In the genomic region with DNA sequence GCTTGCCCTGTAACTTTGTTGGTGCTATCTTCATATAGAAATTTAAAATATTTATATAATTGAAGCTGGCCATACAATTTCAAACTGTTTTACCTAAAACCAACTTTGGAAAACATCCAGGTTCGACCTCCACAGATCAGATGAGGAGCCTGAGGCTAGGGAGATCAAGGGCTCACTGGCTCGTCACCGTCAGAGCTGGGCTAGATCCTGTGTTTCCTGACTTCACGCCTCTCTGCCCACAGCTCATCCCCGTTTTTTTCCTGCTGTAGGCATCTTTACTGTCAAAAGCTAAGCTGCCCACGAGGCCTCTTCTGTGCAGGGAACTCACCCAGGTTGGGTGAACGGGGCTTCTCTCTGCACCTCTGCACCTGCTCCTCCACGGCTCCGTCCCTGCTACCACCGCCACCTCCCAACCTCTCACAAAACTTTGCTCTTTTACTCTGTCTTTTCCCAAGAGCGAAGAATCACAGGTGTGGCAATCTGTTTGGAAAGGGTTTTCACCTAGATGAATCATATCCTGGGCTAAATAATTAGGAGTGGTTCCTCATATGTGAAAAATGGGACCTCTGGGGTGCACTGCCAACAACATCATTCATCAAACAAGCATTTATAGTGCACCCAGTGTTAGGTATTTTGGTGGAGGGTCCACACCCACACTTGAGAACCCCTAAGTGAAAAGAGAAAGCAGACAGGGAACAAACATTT, we compare ENCODE assay signal across 32 cellular contexts. TPM values are rescaled to one million over a fixed set of nuclear protein-coding genes. Genes with fewer than 3 reads are reported as not detected.
DNase-seq lines count a peak whose midpoint lies in the region; FAIRE-seq and TF ChIP-seq lines count a peak whose summit lies in the region.
"Had no signal": no experiment of that assay in that cellular context is flagged by ENCODE, and none has a peak within 500 bp of the region (broad histone marks: within the 10 kb centered on the region; RNA-seq: fewer than 3 reads in every experiment).

No MANE protein-coding gene starts in this region.

- DNase-seq in cardiac septum (ENCODE audit: low spot score) (peak; percentile 14), left ventricle myocardium inferior (no peak), bronchial epithelial cell (ENCODE audit: low read depth) (peak; percentile 90), kidney glomerular epithelial cell (lab: John Stamatoyannopoulos, UW) (peak; percentile 9), NCI-H2081 (lab: John Stamatoyannopoulos, UW) (no peak), NAMALWA (ENCODE audit: low spot score) (no peak), HFFc6 (no peak)
- DNase-seq in T-helper 2 cell treated with Interferon-gamma antibody and Interleukin-4, amounts not matched to agents 5 μg/mL and 100 μg/mL, for 36 hours (ENCODE audit: low spot score) = no peak
- DNase-seq: activated CD4-positive, alpha-beta T cell treated with anti-CD3 and anti-CD28 coated beads, Interleukin-2, amount 50 U/mL, for 48 hours; activated T-cell treated with anti-CD3 and anti-CD28 coated beads, Interleukin-2, amount 50 U/mL, for 72 hours; CD8-positive, alpha-beta T cell; left cardiac atrium; naive B cell; NCI-H1436; NCI-H446 treated with DMSO at 0.1 percent for 48 hours; NCI-H82; stimulated activated CD4-positive, alpha-beta T cell treated with anti-CD3 and anti-CD28 coated beads, Interleukin-12 subunit alpha, Interleukin-12 subunit beta, amount 100 ng/mL, for 4 hours; stimulated activated CD4-positive, alpha-beta T cell treated with anti-CD3 and anti-CD28 coated beads, Interleukin-2, amount 100 ng/mL, for 48 hours; stimulated activated naive CD8-positive, alpha-beta T cell treated with anti-CD3 and anti-CD28 coated beads, Interleukin-15, amount 100 ng/mL, for 72 hours had no signal

- H3K36me3 ChIP-seq in left ventricle myocardium inferior (no peaks in the 10 kb centered on the region), bronchial epithelial cell (ENCODE audit: control insufficient read depth, insufficient read depth, low read length) (no peaks in the 10 kb centered on the region)
- H3K36me3 ChIP-seq: prostate gland, thoracic aorta had no signal

- H3K4me1 Mint-ChIP-seq in T-helper 2 cell treated with Interferon-gamma antibody and Interleukin-4, amounts not matched to agents 5 μg/mL and 100 μg/mL, for 36 hours (ENCODE audit: low read depth) = no peaks in the 10 kb centered on the region
- peaks cover 6% of the 10 kb centered on the region; the same call in 1 of the 2 replicates for H3K4me1 Mint-ChIP-seq in HFFc6 (ENCODE audit: low read depth)
- H3K4me1 Mint-ChIP-seq: central memory CD8-positive, alpha-beta T cell; stimulated activated naive CD8-positive, alpha-beta T cell treated with anti-CD3 and anti-CD28 coated beads, Interleukin-15, amount 100 ng/mL, for 72 hours had no signal

- H3K9me3 Mint-ChIP-seq in T-helper 2 cell treated with Interferon-gamma antibody and Interleukin-4, amounts not matched to agents 5 μg/mL and 100 μg/mL, for 36 hours = no peaks in the 10 kb centered on the region
- H3K9me3 Mint-ChIP-seq in HFFc6 = no peaks in the 10 kb centered on the region
- H3K9me3 Mint-ChIP-seq: activated T-cell treated with anti-CD3 and anti-CD28 coated beads, Interleukin-2, amount 50 U/mL, for 72 hours; CD8-positive, alpha-beta T cell; central memory CD8-positive, alpha-beta T cell; naive B cell; stimulated activated naive CD8-positive, alpha-beta T cell treated with anti-CD3 and anti-CD28 coated beads, Interleukin-15, amount 100 ng/mL, for 72 hours; T-helper 1 cell treated with Interleukin-12 subunit alpha and Interleukin-12 subunit beta and Interleukin-4 antibody, amounts not matched to agents 30 μg/mL and 1 μg/mL, for 36 hours had no signal

- FAIRE-seq in bronchial epithelial cell (lab: Jason Lieb, UNC) = peak; percentile 84
- FAIRE-seq: A204.1, astrocyte, frontal cortex, GM12891, H54, urothelium cell line had no signal

- no peak overlapping the region for H3K4me3 ChIP-seq in left ventricle myocardium inferior
- H3K4me3 ChIP-seq in bronchial epithelial cell (ENCODE audit: low read depth, low read length) = no peak overlapping the region
- H3K4me3 ChIP-seq: prostate gland, SK-N-MC, thoracic aorta had no signal

- H3K4me3 Mint-ChIP-seq in T-helper 2 cell treated with Interferon-gamma antibody and Interleukin-4, amounts not matched to agents 5 μg/mL and 100 μg/mL, for 36 hours = no peak overlapping the region
- no peak overlapping the region for H3K4me3 Mint-ChIP-seq in HFFc6
- H3K4me3 Mint-ChIP-seq: activated T-cell treated with anti-CD3 and anti-CD28 coated beads, Interleukin-2, amount 50 U/mL, for 72 hours; CD8-positive, alpha-beta T cell; central memory CD8-positive, alpha-beta T cell; stimulated activated naive CD8-positive, alpha-beta T cell treated with anti-CD3 and anti-CD28 coated beads, Interleukin-15, amount 100 ng/mL, for 72 hours; T-helper 1 cell treated with Interleukin-12 subunit alpha and Interleukin-12 subunit beta and Interleukin-4 antibody, amounts not matched to agents 30 μg/mL and 1 μg/mL, for 36 hours had no signal

- TF ChIP-seq CTCF in left ventricle myocardium inferior (IDR thresholded peaks at IDR 0.05; ENCODE audit: borderline replicate concordance) (no peak), bronchial epithelial cell (IDR thresholded peaks at IDR 0.05; ENCODE audit: insufficient read depth, low read length, severe bottlenecking) (no peak), HFFc6 (IDR thresholded peaks at IDR 0.05) (no peak)

- no peaks in the 10 kb centered on the region for H3K27me3 Mint-ChIP-seq in T-helper 2 cell treated with Interferon-gamma antibody and Interleukin-4, amounts not matched to agents 5 μg/mL and 100 μg/mL, for 36 hours (ENCODE audit: low read depth)
- peaks cover 5% of the 10 kb centered on the region for H3K27me3 Mint-ChIP-seq in HFFc6 (ENCODE audit: insufficient read depth)

- H3K27ac ChIP-seq in left ventricle myocardium inferior (replicated peaks) = no peak overlapping the region
- H3K27ac ChIP-seq: HL-60, KMS-11, prostate gland, SK-N-MC, thoracic aorta had no signal

- H3K27me3 ChIP-seq in left ventricle myocardium inferior (ENCODE audit: low read depth) = peaks cover 36% of the 10 kb centered on the region
- H3K27me3 ChIP-seq in bronchial epithelial cell (ENCODE audit: control insufficient read depth, insufficient read depth, low read length) = no peaks in the 10 kb centered on the region

- H3K9me3 ChIP-seq in left ventricle myocardium inferior (replicated peaks) = no peaks in the 10 kb centered on the region
- H3K9me3 ChIP-seq: prostate gland, thoracic aorta had no signal

- intact Hi-C loops in cardiac septum (cut with DNase I) = no loop called here
- intact Hi-C loops in left ventricle myocardium inferior (cut with micrococcal nuclease) = no loop called here

- no peak overlapping the region for H3K27ac Mint-ChIP-seq in T-helper 2 cell treated with Interferon-gamma antibody and Interleukin-4, amounts not matched to agents 5 μg/mL and 100 μg/mL, for 36 hours
- no peak overlapping the region for H3K27ac Mint-ChIP-seq in HFFc6
- H3K27ac Mint-ChIP-seq: activated T-cell treated with anti-CD3 and anti-CD28 coated beads, Interleukin-2, amount 50 U/mL, for 72 hours; CD8-positive, alpha-beta T cell; T-helper 1 cell treated with Interleukin-12 subunit alpha and Interleukin-12 subunit beta and Interleukin-4 antibody, amounts not matched to agents 30 μg/mL and 1 μg/mL, for 36 hours had no signal

- peaks cover under 1% of the 10 kb centered on the region for H3K4me1 ChIP-seq in left ventricle myocardium inferior
- H3K4me1 ChIP-seq: prostate gland had no signal

- H3K36me3 Mint-ChIP-seq in T-helper 2 cell treated with Interferon-gamma antibody and Interleukin-4, amounts not matched to agents 5 μg/mL and 100 μg/mL, for 36 hours (ENCODE audit: low read depth) = no peaks in the 10 kb centered on the region
- no peaks in the 10 kb centered on the region for H3K36me3 Mint-ChIP-seq in HFFc6 (ENCODE audit: low read depth)
- H3K36me3 Mint-ChIP-seq: CD8-positive, alpha-beta T cell; naive B cell had no signal

RNA-seq across cellular contexts. Expression of gene KDM6B, which starts 24.8 kb away (rescaled TPM):
- total RNA-seq in cardiac septum (22.1 TPM), left ventricle myocardium inferior (23.3 TPM), bronchial epithelial cell (2.9 and 6.0 TPM in 2 replicates)
- 10 to 100 TPM; 10.4 to 15.2 (median 11.6) TPM for total RNA-seq in HFFc6 (2021; fragmentation: NEBNext Ultra II Directional; extraction: Animal tissue kit (Norgen Biotek cat#: 25700))

RNA-seq across cellular contexts. Expression of gene TMEM88, which starts 45.6 kb away (rescaled TPM):
- 14.7 TPM for total RNA-seq in cardiac septum
- total RNA-seq in left ventricle myocardium inferior = 26.4 TPM
- total RNA-seq in bronchial epithelial cell = 0.64 TPM in 1 of 2 replicates, not detected in the other
- total RNA-seq in HFFc6 (2021; fragmentation: NEBNext Ultra II Directional; extraction: Animal tissue kit (Norgen Biotek cat#: 25700)) = 1 to 10 TPM in 2 of 6 experiments, under 1 TPM in 4; 0.40 to 1.3 (median 0.60) TPM

RNA-seq across cellular contexts. Expression of gene NAA38, which starts 48.1 kb away (rescaled TPM):
- 68.8 TPM for total RNA-seq in cardiac septum
- 89.8 TPM for total RNA-seq in left ventricle myocardium inferior
- total RNA-seq in bronchial epithelial cell = 36.6 and 47.5 TPM in 2 replicates
- 100 to 1,000 TPM; 104 to 122 (median 107) TPM for total RNA-seq in HFFc6 (2021; fragmentation: NEBNext Ultra II Directional; extraction: Animal tissue kit (Norgen Biotek cat#: 25700))

RNA-seq across cellular contexts. Expression of gene CYB5D1, which starts 48.6 kb away (rescaled TPM):
- total RNA-seq in cardiac septum (12.2 TPM), left ventricle myocardium inferior (17.8 TPM), bronchial epithelial cell (6.5 and 9.0 TPM in 2 replicates)
- total RNA-seq in HFFc6 (2021; fragmentation: NEBNext Ultra II Directional; extraction: Animal tissue kit (Norgen Biotek cat#: 25700)) = 10 to 100 TPM in 4 of 6 experiments, 1 to 10 TPM in 2; 9.3 to 15.3 (median 10.5) TPM

Comparison
In these comparisons a context has a peak if more than half of its experiments do, and no peak if none do; other contexts are left out.
1. DNase-seq: peak in cardiac septum (single experiment), bronchial epithelial cell (single experiment) and kidney glomerular epithelial cell (single experiment); none in left ventricle myocardium inferior (single experiment), T-helper 2 cell treated with Interferon-gamma antibody and Interleukin-4, amounts not matched to agents 5 μg/mL and 100 μg/mL, for 36 hours (single experiment), NCI-H2081 (0 of 2), NAMALWA (single experiment) and HFFc6 (single experiment).